Comparison of ENCODE assay signal across 14 cellular contexts in the genomic region with DNA sequence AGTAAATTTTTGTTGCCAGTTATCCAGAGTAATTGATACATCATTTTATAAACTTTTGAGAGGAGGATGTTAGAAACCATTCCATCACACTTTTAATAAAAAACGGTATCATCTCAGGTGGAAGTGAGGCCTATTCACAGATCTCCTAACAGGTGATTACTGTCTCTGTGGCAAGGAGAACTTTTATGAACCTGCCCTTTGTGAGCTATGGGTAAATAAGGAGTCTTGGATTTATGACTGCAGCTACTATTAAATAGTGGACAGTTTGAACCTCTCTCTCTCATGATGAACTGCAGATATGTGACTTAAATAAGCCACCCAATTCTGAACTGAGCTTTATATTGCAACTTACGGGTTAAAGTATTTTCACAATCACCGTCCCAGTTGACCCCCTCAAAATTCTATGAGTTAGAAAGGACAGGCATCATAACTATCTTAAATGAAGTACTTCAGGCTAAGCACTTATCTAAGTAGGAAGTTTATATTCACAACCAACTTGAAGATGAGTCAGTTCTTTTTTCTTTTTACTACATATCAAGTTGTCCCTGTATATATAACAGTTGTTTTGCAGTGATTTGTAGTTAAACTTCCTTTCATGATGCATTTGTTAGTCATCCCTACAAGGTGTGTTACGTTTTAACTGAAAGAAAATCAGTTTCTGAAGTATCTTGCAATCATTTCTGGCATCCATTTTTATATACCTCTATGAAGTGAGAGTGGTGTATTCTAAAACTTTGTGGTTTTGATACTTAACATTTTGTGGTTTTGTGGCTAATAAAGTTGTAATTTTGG. TPM values are rescaled to one million over a fixed set of nuclear protein-coding genes. Genes with fewer than 3 reads are reported as not detected.
DNase-seq lines count a peak whose midpoint lies in the region; ATAC-seq, FAIRE-seq and TF ChIP-seq lines count a peak whose summit lies in the region.
"Had no signal": no experiment of that assay in that cellular context is flagged by ENCODE, and none has a peak within 500 bp of the region (broad histone marks: within the 10 kb centered on the region; RNA-seq: fewer than 3 reads in every experiment).

No MANE protein-coding gene starts in this region.

- H3K9me3 Mint-ChIP-seq in activated CD8-positive, alpha-beta T cell treated with anti-CD3 and anti-CD28 coated beads for 36 hours: no peaks in the 10 kb centered on the region
- no peaks in the 10 kb centered on the region for H3K9me3 Mint-ChIP-seq in activated CD8-positive, alpha-beta T cell treated with anti-CD3 and anti-CD28 coated beads, Interleukin-2, amount 10 ng/mL, durations not matched to agents 7 days and 5 days (ENCODE audit: insufficient read depth)
- H3K9me3 Mint-ChIP-seq: naive thymus-derived CD4-positive, alpha-beta T cell had no signal

- TF ChIP-seq CTCF in activated CD8-positive, alpha-beta T cell treated with anti-CD3 and anti-CD28 coated beads for 36 hours (IDR thresholded peaks at IDR 0.05): no peak
- TF ChIP-seq CTCF in lower lobe of right lung (IDR thresholded peaks at IDR 0.05) (no peak), right atrium auricular region (IDR thresholded peaks at IDR 0.05) (no peak)

- H3K4me1 Mint-ChIP-seq in activated CD8-positive, alpha-beta T cell treated with anti-CD3 and anti-CD28 coated beads for 36 hours (ENCODE audit: low read depth): peaks cover 50% of the 10 kb centered on the region
- H3K4me1 Mint-ChIP-seq in activated CD8-positive, alpha-beta T cell treated with anti-CD3 and anti-CD28 coated beads, Interleukin-2, amount 10 ng/mL, durations not matched to agents 7 days and 5 days (ENCODE audit: low read depth): no peaks in the 10 kb centered on the region

- no peaks in the 10 kb centered on the region for H3K4me1 ChIP-seq in small intestine (ENCODE audit: control insufficient read depth in 2 of 2, insufficient read depth in 1 of 2, low read depth in 1 of 2, low read length in 1 of 2)
- H3K4me1 ChIP-seq in lower lobe of right lung: peaks cover 13% of the 10 kb centered on the region
- H3K4me1 ChIP-seq in right atrium auricular region: peaks cover 0 to 10% of the 10 kb centered on the region in 2 donors

- H3K9me3 ChIP-seq in small intestine (ENCODE audit: control insufficient read depth, low read depth): no peaks in the 10 kb centered on the region
- no peaks in the 10 kb centered on the region for H3K9me3 ChIP-seq in lower lobe of right lung
- no peaks in the 10 kb centered on the region for H3K9me3 ChIP-seq in right atrium auricular region

- POLR2A ChIA-PET in activated CD8-positive, alpha-beta T cell treated with anti-CD3 and anti-CD28 coated beads for 36 hours (lab: Charles Lee): interaction anchor here (0.7 kb wide), 1 partner anchor 295 kb away, joined by 3 read pairs; no protein-coding TSS in a partner anchor
- POLR2A ChIA-PET in activated CD8-positive, alpha-beta T cell treated with anti-CD3 and anti-CD28 coated beads, Interleukin-2, amount 10 ng/mL, durations not matched to agents 7 days and 5 days (lab: Charles Lee): no interaction called here

- H3K27ac ChIP-seq in small intestine (ENCODE audit: low read depth in 1 of 2, low read length in 1 of 2) (no peak overlapping the region), lower lobe of right lung (no peak overlapping the region), right atrium auricular region (no peak overlapping the region)

- H3K36me3 ChIP-seq in small intestine (ENCODE audit: control insufficient read depth in 2 of 2, insufficient read depth in 2 of 2, low read length in 2 of 2) (peaks cover 0 to 2% of the 10 kb centered on the region in 2 donors), lower lobe of right lung (no peaks in the 10 kb centered on the region), right atrium auricular region (no peaks in the 10 kb centered on the region)

- no peak overlapping the region for H3K4me3 Mint-ChIP-seq in activated CD8-positive, alpha-beta T cell treated with anti-CD3 and anti-CD28 coated beads for 36 hours
- no peak overlapping the region for H3K4me3 Mint-ChIP-seq in activated CD8-positive, alpha-beta T cell treated with anti-CD3 and anti-CD28 coated beads, Interleukin-2, amount 10 ng/mL, durations not matched to agents 7 days and 5 days
- H3K4me3 Mint-ChIP-seq: naive thymus-derived CD4-positive, alpha-beta T cell had no signal

- intact Hi-C loops in activated CD8-positive, alpha-beta T cell treated with anti-CD3 and anti-CD28 coated beads for 36 hours (cut with micrococcal nuclease): no loop called here
- intact Hi-C loops in lower lobe of right lung (cut with DNase I): no loop called here

- peaks cover 7% of the 10 kb centered on the region for H3K36me3 Mint-ChIP-seq in activated CD8-positive, alpha-beta T cell treated with anti-CD3 and anti-CD28 coated beads for 36 hours (ENCODE audit: low read depth)
- peaks cover 4% of the 10 kb centered on the region for H3K36me3 Mint-ChIP-seq in activated CD8-positive, alpha-beta T cell treated with anti-CD3 and anti-CD28 coated beads, Interleukin-2, amount 10 ng/mL, durations not matched to agents 7 days and 5 days (ENCODE audit: low read depth)

- H3K27ac Mint-ChIP-seq in activated CD8-positive, alpha-beta T cell treated with anti-CD3 and anti-CD28 coated beads for 36 hours: no peak overlapping the region
- no peak overlapping the region for H3K27ac Mint-ChIP-seq in activated CD8-positive, alpha-beta T cell treated with anti-CD3 and anti-CD28 coated beads, Interleukin-2, amount 10 ng/mL, durations not matched to agents 7 days and 5 days

- H3K4me3 ChIP-seq in small intestine (ENCODE audit: low read depth in 1 of 2, low read length in 2 of 2) (no peak overlapping the region), lower lobe of right lung (no peak overlapping the region), right atrium auricular region (no peak overlapping the region)

- FAIRE-seq in small intestine (lab: Jason Lieb, UNC): no peak

- CTCF ChIA-PET in activated CD8-positive, alpha-beta T cell treated with anti-CD3 and anti-CD28 coated beads for 36 hours (lab: Charles Lee): no interaction called here
- CTCF ChIA-PET in activated CD8-positive, alpha-beta T cell treated with anti-CD3 and anti-CD28 coated beads, Interleukin-2, amount 10 ng/mL, durations not matched to agents 7 days and 5 days (lab: Charles Lee): no interaction called here

- ATAC-seq in activated CD8-positive, alpha-beta T cell treated with anti-CD3 and anti-CD28 coated beads for 36 hours: peak; percentile 61
- ATAC-seq in activated CD8-positive, alpha-beta T cell treated with anti-CD3 and anti-CD28 coated beads, Interleukin-2, amount 10 ng/mL, durations not matched to agents 7 days and 5 days: no peak
- ATAC-seq in lower lobe of right lung (no peak), HG03354 (IDR thresholded peaks at IDR 0.05; ENCODE audit: poor library complexity, severe bottlenecking, unreplicated experiment) (no peak)
- ATAC-seq: naive thymus-derived CD4-positive, alpha-beta T cell had no signal

- H3K27me3 ChIP-seq in small intestine (ENCODE audit: control insufficient read depth in 2 of 2, insufficient read depth in 2 of 2, low read length in 2 of 2) (no peaks in the 10 kb centered on the region), lower lobe of right lung (ENCODE audit: low read depth) (no peaks in the 10 kb centered on the region), right atrium auricular region (no peaks in the 10 kb centered on the region)

- 36 to 56% (median 53%) methylated on average over 4 of the region's 4 CpGs for WGBS in small intestine, 3 donors

- no peak for DNase-seq in activated CD8-positive, alpha-beta T cell treated with anti-CD3 and anti-CD28 coated beads for 36 hours
- DNase-seq in activated CD8-positive, alpha-beta T cell treated with anti-CD3 and anti-CD28 coated beads, Interleukin-2, amount 10 ng/mL, durations not matched to agents 7 days and 5 days: no peak
- DNase-seq in OCI-M1 (lab: John Stamatoyannopoulos, UW) (peak; percentile 17), dermis blood vessel endothelial cell (peak; percentile 29), small intestine (peak; percentile 15), lower lobe of right lung (no peak), right atrium auricular region (ENCODE audit: low spot score) (no peak)
- DNase-seq: ACHN; activated CD4-positive, alpha-beta T cell treated with anti-CD3 and anti-CD28 coated beads, Interleukin-2, amount 50 U/mL, for 48 hours; amniotic stem cell; naive thymus-derived CD4-positive, alpha-beta T cell; NCI-H510A; stimulated activated CD8-positive, alpha-beta memory T cell treated with anti-CD3 and anti-CD28 coated beads, Interleukin-4, amount 100 ng/mL, for 48 hours had no signal

- no peaks in the 10 kb centered on the region for H3K27me3 Mint-ChIP-seq in activated CD8-positive, alpha-beta T cell treated with anti-CD3 and anti-CD28 coated beads for 36 hours
- H3K27me3 Mint-ChIP-seq in activated CD8-positive, alpha-beta T cell treated with anti-CD3 and anti-CD28 coated beads, Interleukin-2, amount 10 ng/mL, durations not matched to agents 7 days and 5 days (ENCODE audit: low read depth): no peaks in the 10 kb centered on the region
- H3K27me3 Mint-ChIP-seq: naive thymus-derived CD4-positive, alpha-beta T cell had no signal

RNA-seq across cellular contexts. Expression of a gene that starts 45.9 kb away (rescaled TPM):
- total RNA-seq in activated CD8-positive, alpha-beta T cell treated with anti-CD3 and anti-CD28 coated beads for 36 hours: 10 to 100 TPM; 29.6 to 30.7 TPM
- total RNA-seq in activated CD8-positive, alpha-beta T cell treated with anti-CD3 and anti-CD28 coated beads, Interleukin-2, amount 10 ng/mL, durations not matched to agents 7 days and 5 days: 10 to 100 TPM; 49.9 to 53.1 TPM
- total RNA-seq in dermis blood vessel endothelial cell (144 and 153 TPM in 2 replicates), lower lobe of right lung (76.7 TPM), right atrium auricular region (100 to 1,000 TPM in 1 of 2 donors, 10 to 100 TPM in 1; 85.1 to 146 TPM)
- polyA plus RNA-seq in small intestine: 10 to 100 TPM; 66.9 to 97.3 (median 90.5) TPM

RNA-seq across cellular contexts. Expression of a gene that starts 47.4 kb away (rescaled TPM):
- 10 to 100 TPM; 58.9 to 61.0 TPM for total RNA-seq in activated CD8-positive, alpha-beta T cell treated with anti-CD3 and anti-CD28 coated beads for 36 hours
- 10 to 100 TPM; 40.9 to 41.8 TPM for total RNA-seq in activated CD8-positive, alpha-beta T cell treated with anti-CD3 and anti-CD28 coated beads, Interleukin-2, amount 10 ng/mL, durations not matched to agents 7 days and 5 days
- 5.3 and 10.3 TPM in 2 replicates for total RNA-seq in dermis blood vessel endothelial cell
- 10 to 100 TPM; 26.3 to 54.9 (median 42.5) TPM for polyA plus RNA-seq in small intestine
- total RNA-seq in lower lobe of right lung: 25.6 TPM
- total RNA-seq in right atrium auricular region: 10 to 100 TPM; 14.4 to 14.6 TPM

Comparison
In these comparisons a context has a peak if more than half of its experiments do, and no peak if none do; other contexts are left out.
1. DNase-seq: peak in OCI-M1 (single experiment), dermis blood vessel endothelial cell (single experiment) and small intestine (single experiment); none in activated CD8-positive, alpha-beta T cell treated with anti-CD3 and anti-CD28 coated beads for 36 hours (single experiment), activated CD8-positive, alpha-beta T cell treated with anti-CD3 and anti-CD28 coated beads, Interleukin-2, amount 10 ng/mL, durations not matched to agents 7 days and 5 days (single experiment), lower lobe of right lung (single experiment) and right atrium auricular region (single experiment).